In genomic region chr2:233156001-233156400, GRCh38 we compare ENCODE assay signal across 28 cellular contexts.
DNase-seq lines count a peak whose midpoint lies in the region; ATAC-seq and TF ChIP-seq lines count a peak whose summit lies in the region.
"Had no signal": no experiment of that assay in that cellular context is flagged by ENCODE, and none has a peak within 500 bp of the region (broad histone marks: within the 10 kb centered on the region; RNA-seq: fewer than 3 reads in every experiment).

No MANE protein-coding gene starts in this region.

- H3K4me1 Mint-ChIP-seq in activated B cell treated with CpG ODN at 0.5 μM for 24 hours (no peaks in the 10 kb centered on the region), natural killer cell (peaks cover 59 to 67% of the 10 kb centered on the region in 2 donors)

- CTCF ChIA-PET in activated B cell treated with CpG ODN at 0.5 μM for 24 hours (lab: Charles Lee) = no interaction called here

- POLR2A ChIA-PET in activated B cell treated with CpG ODN at 0.5 μM for 24 hours (lab: Charles Lee) = interaction anchor here (0.6 kb wide), 1 partner anchor 60 kb away, joined by 9 read pairs; no protein-coding TSS in a partner anchor

- H3K36me3 Mint-ChIP-seq in activated B cell treated with CpG ODN at 0.5 μM for 24 hours (ENCODE audit: low read depth) (peaks cover 87% of the 10 kb centered on the region), natural killer cell (peaks cover 50% of the 10 kb centered on the region)

- in situ Hi-C loops in G401 (cut with HindIII; ENCODE audit: low sequenced_read_pairs) = no loop called here

- H3K27me3 Mint-ChIP-seq in activated B cell treated with CpG ODN at 0.5 μM for 24 hours = no peaks in the 10 kb centered on the region
- H3K27me3 Mint-ChIP-seq in natural killer cell (ENCODE audit: low read depth in 2 of 2) = no peaks in the 10 kb centered on the region
- H3K27me3 Mint-ChIP-seq: naive thymus-derived CD8-positive, alpha-beta T cell had no signal

- H3K4me3 Mint-ChIP-seq in activated B cell treated with CpG ODN at 0.5 μM for 24 hours (no peak overlapping the region), natural killer cell (peak overlapping the region; percentile 47)
- H3K4me3 Mint-ChIP-seq: endodermal cell; naive thymus-derived CD8-positive, alpha-beta T cell had no signal

- ATAC-seq in activated B cell treated with CpG ODN at 0.5 μM for 24 hours (ENCODE audit: low read depth) = no peak
- ATAC-seq in natural killer cell = no peak
- no peak for ATAC-seq in GM18520 (IDR thresholded peaks at IDR 0.05; ENCODE audit: unreplicated experiment)
- ATAC-seq: left lobe of liver; naive thymus-derived CD8-positive, alpha-beta T cell; Right ventricle myocardium inferior had no signal

- H3K9me3 Mint-ChIP-seq in activated B cell treated with CpG ODN at 0.5 μM for 24 hours (no peaks in the 10 kb centered on the region), natural killer cell (no peaks in the 10 kb centered on the region)
- H3K9me3 Mint-ChIP-seq: endodermal cell; naive thymus-derived CD8-positive, alpha-beta T cell had no signal

- intact Hi-C loops in activated B cell treated with CpG ODN at 0.5 μM for 24 hours (cut with micrococcal nuclease) (no loop called here), natural killer cell (cut with micrococcal nuclease) (no loop called here)

- DNase-seq in NCI-H1105 treated with DMSO at 0.1 percent for 48 hours (lab: John Stamatoyannopoulos, UW) = peak; percentile 2
- DNase-seq in NCI-H1105 (lab: John Stamatoyannopoulos, UW) = no peak
- DNase-seq in G401 (ENCODE audit: low spot score) = peak; percentile 78
- DNase-seq in activated B cell treated with CpG ODN at 0.5 μM for 24 hours = no peak
- DNase-seq in natural killer cell = no peak
- no peak for DNase-seq in mesenteric fat pad (ENCODE audit: low spot score)
- no peak for DNase-seq in NCI-H1436 treated with DMSO at 0.1 percent for 48 hours (lab: John Stamatoyannopoulos, UW)
- DNase-seq: 8988T; activated CD4-positive, alpha-beta T cell treated with anti-CD3 and anti-CD28 coated beads, Interleukin-2, amount 50 U/mL, for 1 hour; activated gamma-delta T cell; amniotic stem cell; COR-L47; DND-41; endodermal cell; foreskin melanocyte; mesendoderm; naive thymus-derived CD8-positive, alpha-beta T cell; NCI-H1694; NCI-H2227 treated with DMSO at 0.1 percent for 48 hours; OCI-M1; ovary; stimulated activated CD4-positive, alpha-beta T cell treated with anti-CD3 and anti-CD28 coated beads, Interleukin-4, amount 100 ng/mL, for 4 hours; stomach; T-helper 9 cell; transverse colon had no signal

- peak overlapping the region; percentile 24 for H3K27ac Mint-ChIP-seq in activated B cell treated with CpG ODN at 0.5 μM for 24 hours
- H3K27ac Mint-ChIP-seq in natural killer cell = peak overlapping the region; percentile 86 to 89
- H3K27ac Mint-ChIP-seq: endodermal cell had no signal

- TF ChIP-seq CTCF in activated B cell treated with CpG ODN at 0.5 μM for 24 hours (IDR thresholded peaks at IDR 0.05) (no peak), natural killer cell (IDR thresholded peaks at IDR 0.05) (no peak)

Comparison
In these comparisons a context has a peak if more than half of its experiments do, and no peak if none do; other contexts are left out.
1. DNase-seq: peak in NCI-H1105 treated with DMSO at 0.1 percent for 48 hours (single experiment) and G401 (single experiment); none in NCI-H1105 (single experiment), activated B cell treated with CpG ODN at 0.5 μM for 24 hours (single experiment), natural killer cell (single experiment), mesenteric fat pad (single experiment) and NCI-H1436 treated with DMSO at 0.1 percent for 48 hours (single experiment).